In the genomic region with DNA sequence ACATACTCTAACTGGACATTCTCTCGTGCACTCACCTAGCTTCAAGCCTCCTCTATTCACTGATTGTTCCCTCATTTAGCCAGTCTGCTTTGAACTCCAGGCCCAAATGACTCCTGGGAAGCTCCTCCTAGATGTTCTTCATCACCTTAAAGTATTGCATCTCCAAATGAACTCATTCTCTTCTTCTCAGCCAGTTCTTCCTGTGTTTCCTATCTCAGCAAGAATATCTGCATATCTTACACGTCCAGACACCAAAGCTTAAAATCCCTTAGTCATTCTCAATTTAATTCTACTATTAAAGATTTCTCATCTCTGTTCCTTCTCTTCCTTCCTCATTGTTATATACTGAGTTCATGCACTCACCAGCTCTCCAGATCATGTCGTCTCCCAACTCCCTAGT, we compare ENCODE assay signal across 1 cellular context.
TF ChIP-seq lines count a peak whose summit lies in the region.

No MANE protein-coding gene starts in this region.

TF ChIP-seq in K562, 482 proteins besides CTCF, POLR2A, EP300 and RAD21 (continued from another document):
- TF ChIP-seq ZNF77 (CRISPR knock-in tag; IDR thresholded peaks at IDR 0.05) (no peak), SRSF9 (IDR thresholded peaks at IDR 0.05; ENCODE audit: borderline replicate concordance, low read depth, low read length) (no peak), MAFF (IDR thresholded peaks at IDR 0.05; ENCODE audit: low read length) (peak; percentile 85), PML (IDR thresholded peaks at IDR 0.05; ENCODE audit: low read length) (no peak), SRSF3 (IDR thresholded peaks at IDR 0.05; ENCODE audit: insufficient read depth, low read length) (no peak), NRF1 (conservative IDR thresholded peaks at IDR 0.05 in 1 of 2, IDR thresholded peaks at IDR 0.05 in 1 of 2) (no peak), CHD2 (IDR thresholded peaks at IDR 0.05; ENCODE audit: low read depth, low read length) (no peak), ZNF146 (CRISPR knock-in tag; IDR thresholded peaks at IDR 0.05; ENCODE audit: unreplicated experiment) (no peak), NR2C2 (CRISPR knock-in tag; IDR thresholded peaks at IDR 0.05) (no peak), NR2C2 (tag; IDR thresholded peaks at IDR 0.05) (peak; percentile 20; the same call in 1 of the 2 replicates), TOE1 (IDR thresholded peaks at IDR 0.05; ENCODE audit: borderline replicate concordance) (no peak), TOE1 (CRISPR knock-in tag; IDR thresholded peaks at IDR 0.05; ENCODE audit: borderline replicate concordance, low read depth) (no peak), MCM2 (IDR thresholded peaks at IDR 0.05; ENCODE audit: low read depth) (no peak)
- TF ChIP-seq, protein P1, sequence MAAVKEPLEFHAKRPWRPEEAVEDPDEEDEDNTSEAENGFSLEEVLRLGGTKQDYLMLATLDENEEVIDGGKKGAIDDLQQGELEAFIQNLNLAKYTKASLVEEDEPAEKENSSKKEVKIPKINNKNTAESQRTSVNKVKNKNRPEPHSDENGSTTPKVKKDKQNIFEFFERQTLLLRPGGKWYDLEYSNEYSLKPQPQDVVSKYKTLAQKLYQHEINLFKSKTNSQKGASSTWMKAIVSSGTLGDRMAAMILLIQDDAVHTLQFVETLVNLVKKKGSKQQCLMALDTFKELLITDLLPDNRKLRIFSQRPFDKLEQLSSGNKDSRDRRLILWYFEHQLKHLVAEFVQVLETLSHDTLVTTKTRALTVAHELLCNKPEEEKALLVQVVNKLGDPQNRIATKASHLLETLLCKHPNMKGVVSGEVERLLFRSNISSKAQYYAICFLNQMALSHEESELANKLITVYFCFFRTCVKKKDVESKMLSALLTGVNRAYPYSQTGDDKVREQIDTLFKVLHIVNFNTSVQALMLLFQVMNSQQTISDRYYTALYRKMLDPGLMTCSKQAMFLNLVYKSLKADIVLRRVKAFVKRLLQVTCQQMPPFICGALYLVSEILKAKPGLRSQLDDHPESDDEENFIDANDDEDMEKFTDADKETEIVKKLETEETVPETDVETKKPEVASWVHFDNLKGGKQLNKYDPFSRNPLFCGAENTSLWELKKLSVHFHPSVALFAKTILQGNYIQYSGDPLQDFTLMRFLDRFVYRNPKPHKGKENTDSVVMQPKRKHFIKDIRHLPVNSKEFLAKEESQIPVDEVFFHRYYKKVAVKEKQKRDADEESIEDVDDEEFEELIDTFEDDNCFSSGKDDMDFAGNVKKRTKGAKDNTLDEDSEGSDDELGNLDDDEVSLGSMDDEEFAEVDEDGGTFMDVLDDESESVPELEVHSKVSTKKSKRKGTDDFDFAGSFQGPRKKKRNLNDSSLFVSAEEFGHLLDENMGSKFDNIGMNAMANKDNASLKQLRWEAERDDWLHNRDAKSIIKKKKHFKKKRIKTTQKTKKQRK (IDR thresholded peaks at IDR 0.05; ENCODE audit: borderline replicate concordance, low read depth, low read length), result no peak
- TF ChIP-seq, protein P2, sequence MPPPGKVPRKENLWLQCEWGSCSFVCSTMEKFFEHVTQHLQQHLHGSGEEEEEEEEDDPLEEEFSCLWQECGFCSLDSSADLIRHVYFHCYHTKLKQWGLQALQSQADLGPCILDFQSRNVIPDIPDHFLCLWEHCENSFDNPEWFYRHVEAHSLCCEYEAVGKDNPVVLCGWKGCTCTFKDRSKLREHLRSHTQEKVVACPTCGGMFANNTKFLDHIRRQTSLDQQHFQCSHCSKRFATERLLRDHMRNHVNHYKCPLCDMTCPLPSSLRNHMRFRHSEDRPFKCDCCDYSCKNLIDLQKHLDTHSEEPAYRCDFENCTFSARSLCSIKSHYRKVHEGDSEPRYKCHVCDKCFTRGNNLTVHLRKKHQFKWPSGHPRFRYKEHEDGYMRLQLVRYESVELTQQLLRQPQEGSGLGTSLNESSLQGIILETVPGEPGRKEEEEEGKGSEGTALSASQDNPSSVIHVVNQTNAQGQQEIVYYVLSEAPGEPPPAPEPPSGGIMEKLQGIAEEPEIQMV (tag; conservative IDR thresholded peaks at IDR 0.05; ENCODE audit: low read depth), result no peak
- TF ChIP-seq, protein P3, sequence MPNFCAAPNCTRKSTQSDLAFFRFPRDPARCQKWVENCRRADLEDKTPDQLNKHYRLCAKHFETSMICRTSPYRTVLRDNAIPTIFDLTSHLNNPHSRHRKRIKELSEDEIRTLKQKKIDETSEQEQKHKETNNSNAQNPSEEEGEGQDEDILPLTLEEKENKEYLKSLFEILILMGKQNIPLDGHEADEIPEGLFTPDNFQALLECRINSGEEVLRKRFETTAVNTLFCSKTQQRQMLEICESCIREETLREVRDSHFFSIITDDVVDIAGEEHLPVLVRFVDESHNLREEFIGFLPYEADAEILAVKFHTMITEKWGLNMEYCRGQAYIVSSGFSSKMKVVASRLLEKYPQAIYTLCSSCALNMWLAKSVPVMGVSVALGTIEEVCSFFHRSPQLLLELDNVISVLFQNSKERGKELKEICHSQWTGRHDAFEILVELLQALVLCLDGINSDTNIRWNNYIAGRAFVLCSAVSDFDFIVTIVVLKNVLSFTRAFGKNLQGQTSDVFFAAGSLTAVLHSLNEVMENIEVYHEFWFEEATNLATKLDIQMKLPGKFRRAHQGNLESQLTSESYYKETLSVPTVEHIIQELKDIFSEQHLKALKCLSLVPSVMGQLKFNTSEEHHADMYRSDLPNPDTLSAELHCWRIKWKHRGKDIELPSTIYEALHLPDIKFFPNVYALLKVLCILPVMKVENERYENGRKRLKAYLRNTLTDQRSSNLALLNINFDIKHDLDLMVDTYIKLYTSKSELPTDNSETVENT (CRISPR knock-in tag; IDR thresholded peaks at IDR 0.05), result no peak
- TF ChIP-seq, protein P4, sequence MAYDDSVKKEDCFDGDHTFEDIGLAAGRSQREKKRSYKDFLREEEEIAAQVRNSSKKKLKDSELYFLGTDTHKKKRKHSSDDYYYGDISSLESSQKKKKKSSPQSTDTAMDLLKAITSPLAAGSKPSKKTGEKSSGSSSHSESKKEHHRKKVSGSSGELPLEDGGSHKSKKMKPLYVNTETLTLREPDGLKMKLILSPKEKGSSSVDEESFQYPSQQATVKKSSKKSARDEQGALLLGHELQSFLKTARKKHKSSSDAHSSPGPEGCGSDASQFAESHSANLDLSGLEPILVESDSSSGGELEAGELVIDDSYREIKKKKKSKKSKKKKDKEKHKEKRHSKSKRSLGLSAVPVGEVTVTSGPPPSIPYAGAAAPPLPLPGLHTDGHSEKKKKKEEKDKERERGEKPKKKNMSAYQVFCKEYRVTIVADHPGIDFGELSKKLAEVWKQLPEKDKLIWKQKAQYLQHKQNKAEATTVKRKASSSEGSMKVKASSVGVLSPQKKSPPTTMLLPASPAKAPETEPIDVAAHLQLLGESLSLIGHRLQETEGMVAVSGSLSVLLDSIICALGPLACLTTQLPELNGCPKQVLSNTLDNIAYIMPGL (CRISPR knock-in tag; IDR thresholded peaks at IDR 0.05), result no peak
- TF ChIP-seq, protein P5, sequence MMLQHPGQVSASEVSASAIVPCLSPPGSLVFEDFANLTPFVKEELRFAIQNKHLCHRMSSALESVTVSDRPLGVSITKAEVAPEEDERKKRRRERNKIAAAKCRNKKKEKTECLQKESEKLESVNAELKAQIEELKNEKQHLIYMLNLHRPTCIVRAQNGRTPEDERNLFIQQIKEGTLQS (IDR thresholded peaks at IDR 0.05), result peak; percentile 28; the same call in 1 of the 2 replicates
- TF ChIP-seq, protein P5 (CRISPR knock-in tag; conservative IDR thresholded peaks at IDR 0.05), result no peak
